Comparison of ENCODE assay signal across 29 cellular contexts in genomic region chr10:98254234-98254858, GRCh38. TPM values are rescaled to one million over a fixed set of nuclear protein-coding genes. Genes with fewer than 3 reads are reported as not detected.
DNase-seq lines count a peak whose midpoint lies in the region; ATAC-seq and TF ChIP-seq lines count a peak whose summit lies in the region.
"Had no signal": no experiment of that assay in that cellular context is flagged by ENCODE, and none has a peak within 500 bp of the region (broad histone marks: within the 10 kb centered on the region; RNA-seq: fewer than 3 reads in every experiment).

No MANE protein-coding gene starts in this region.

- no peaks in the 10 kb centered on the region for H3K9me3 Mint-ChIP-seq in immature natural killer cell
- H3K9me3 Mint-ChIP-seq: activated CD4-positive, alpha-beta memory T cell treated with anti-CD3 and anti-CD28 coated beads for 36 hours; activated naive CD4-positive, alpha-beta T cell treated with anti-CD3 and anti-CD28 coated beads, Interleukin-2, amount 10 ng/mL, durations not matched to agents 7 days and 5 days; T-helper 1 cell treated with Interleukin-12 subunit alpha and Interleukin-12 subunit beta and Interleukin-4 antibody, amounts not matched to agents 30 μg/mL and 1 μg/mL, for 36 hours had no signal

- no peak overlapping the region for H3K4me3 ChIP-seq in BLaER1
- no peak overlapping the region for H3K4me3 ChIP-seq in MM.1S (ENCODE audit: low read length)
- H3K4me3 ChIP-seq: colonic mucosa, GM23248, skin epidermis, testis had no signal

- no peak overlapping the region for H2AFZ ChIP-seq in MM.1S (ENCODE audit: low read length)
- H2AFZ ChIP-seq: GM23248 had no signal

- DNase-seq in DMS 273 (lab: John Stamatoyannopoulos, UW; ENCODE audit: unreplicated experiment) (peak; percentile 13), DMS 273 treated with DMSO at 0.1 percent for 48 hours (lab: John Stamatoyannopoulos, UW) (no peak), MM.1S (peak; percentile 75), immature natural killer cell (no peak), SIG-M5 treated with dmso at 0.1 percent for 504 hours (lab: John Stamatoyannopoulos, UW; ENCODE audit: unreplicated experiment) (no peak)
- DNase-seq: activated CD4-positive, alpha-beta memory T cell treated with anti-CD3 and anti-CD28 coated beads for 36 hours; activated CD8-positive, alpha-beta memory T cell treated with anti-CD3 and anti-CD28 coated beads, Interleukin-2, amount 50 U/mL, for 4 hours; activated naive CD4-positive, alpha-beta T cell treated with anti-CD3 and anti-CD28 coated beads, Interleukin-2, amount 10 ng/mL, durations not matched to agents 7 days and 5 days; anterior cingulate cortex; colonic mucosa; effector CD4-positive, alpha-beta T cell; GM23248; hypothalamus; Karpas-422; left colon; MV-4-11; NCI-H1694 treated with DMSO at 0.1 percent for 48 hours; NCI-H2171; OCI-M1; stimulated activated naive CD4-positive, alpha-beta T cell; testis had no signal

- H4K20me1 ChIP-seq in BLaER1 (no peaks in the 10 kb centered on the region), MM.1S (ENCODE audit: insufficient read depth, low read length) (no peaks in the 10 kb centered on the region)

- peaks cover 11 to 19% of the 10 kb centered on the region in 2 donors for H3K4me1 Mint-ChIP-seq in immature natural killer cell
- H3K4me1 Mint-ChIP-seq: activated naive CD4-positive, alpha-beta T cell treated with anti-CD3 and anti-CD28 coated beads, Interleukin-2, amount 10 ng/mL, durations not matched to agents 7 days and 5 days had no signal

- no peaks in the 10 kb centered on the region for H3K79me2 ChIP-seq in MM.1S (ENCODE audit: low read length)

- H3K36me3 ChIP-seq in BLaER1, result peaks cover 31% of the 10 kb centered on the region
- no peaks in the 10 kb centered on the region for H3K36me3 ChIP-seq in MM.1S (replicated peaks; ENCODE audit: insufficient read depth, low read length)
- H3K36me3 ChIP-seq: colonic mucosa had no signal

- H3K9ac ChIP-seq in BLaER1 (peak overlapping the region; percentile 20; the same call in 1 of the 2 replicates), MM.1S (ENCODE audit: low read length) (no peak overlapping the region)
- H3K9ac ChIP-seq: GM23248 had no signal

- H3K27me3 ChIP-seq in BLaER1 (no peaks in the 10 kb centered on the region), MM.1S (replicated peaks; ENCODE audit: insufficient read depth, low read length) (no peaks in the 10 kb centered on the region)
- H3K27me3 ChIP-seq: colonic mucosa, testis had no signal

- peak overlapping the region in 2 of 5 donors; percentile 1 to 21 for H3K4me3 Mint-ChIP-seq in immature natural killer cell
- H3K4me3 Mint-ChIP-seq: activated CD4-positive, alpha-beta memory T cell treated with anti-CD3 and anti-CD28 coated beads for 36 hours; activated naive CD4-positive, alpha-beta T cell treated with anti-CD3 and anti-CD28 coated beads, Interleukin-2, amount 10 ng/mL, durations not matched to agents 7 days and 5 days; T-helper 1 cell treated with Interleukin-12 subunit alpha and Interleukin-12 subunit beta and Interleukin-4 antibody, amounts not matched to agents 30 μg/mL and 1 μg/mL, for 36 hours had no signal

- ATAC-seq in HG03442 (IDR thresholded peaks at IDR 0.05; ENCODE audit: unreplicated experiment), result no peak
- no peak for ATAC-seq in HG03469 (IDR thresholded peaks at IDR 0.05; ENCODE audit: unreplicated experiment)
- ATAC-seq: activated CD4-positive, CD25-positive, alpha-beta regulatory T cell treated with anti-CD3 and anti-CD28 coated beads, Interleukin-2, amount 50 U/mL, for 24 hours; left colon had no signal

- H3F3A ChIP-seq in MM.1S (ENCODE audit: insufficient read depth, low read length), result peaks cover 21% of the 10 kb centered on the region

- peak overlapping the region in 4 of 6 donors; percentile 32 to 88 (median 64) for H3K27ac Mint-ChIP-seq in immature natural killer cell
- H3K27ac Mint-ChIP-seq: activated CD4-positive, alpha-beta memory T cell treated with anti-CD3 and anti-CD28 coated beads for 36 hours; activated naive CD4-positive, alpha-beta T cell treated with anti-CD3 and anti-CD28 coated beads, Interleukin-2, amount 10 ng/mL, durations not matched to agents 7 days and 5 days; T-helper 1 cell treated with Interleukin-12 subunit alpha and Interleukin-12 subunit beta and Interleukin-4 antibody, amounts not matched to agents 30 μg/mL and 1 μg/mL, for 36 hours had no signal

- H3K27ac ChIP-seq in BLaER1 (peak overlapping the region; percentile 80), MM.1S (ENCODE audit: low read length) (peak overlapping the region; percentile 78; the same call in 1 of the 2 replicates)
- H3K27ac ChIP-seq: 22Rv1, colonic mucosa, epithelial cell of prostate, GM23248, skin epidermis had no signal

- no peaks in the 10 kb centered on the region for H3K27me3 Mint-ChIP-seq in immature natural killer cell (ENCODE audit: low read depth in 3 of 3)
- H3K27me3 Mint-ChIP-seq: activated CD4-positive, alpha-beta memory T cell treated with anti-CD3 and anti-CD28 coated beads for 36 hours; activated naive CD4-positive, alpha-beta T cell treated with anti-CD3 and anti-CD28 coated beads, Interleukin-2, amount 10 ng/mL, durations not matched to agents 7 days and 5 days had no signal

- H3K9me3 ChIP-seq in BLaER1 (no peaks in the 10 kb centered on the region), MM.1S (replicated peaks; ENCODE audit: insufficient read depth, low read length) (no peaks in the 10 kb centered on the region)
- H3K9me3 ChIP-seq: colonic mucosa, testis had no signal

- H3K4me1 ChIP-seq in BLaER1 (peaks cover 63% of the 10 kb centered on the region), MM.1S (ENCODE audit: low read length) (peaks cover 55% of the 10 kb centered on the region)
- H3K4me1 ChIP-seq: colonic mucosa had no signal

- H3K4me2 ChIP-seq in BLaER1 (peak overlapping the region; percentile 97), MM.1S (ENCODE audit: low read depth, low read length) (peak overlapping the region; percentile 48)

- peaks cover 0 to 22% (median 11%) of the 10 kb centered on the region in 3 donors for H3K36me3 Mint-ChIP-seq in immature natural killer cell

- TF ChIP-seq CTCF in MM.1S (IDR thresholded peaks at IDR 0.05; ENCODE audit: low read length), result no peak

- H3K9me2 ChIP-seq in MM.1S (replicated peaks; ENCODE audit: insufficient read depth, low read length), result no peaks in the 10 kb centered on the region

RNA-seq across cellular contexts. Expression of gene LOXL4, which starts 13.6 kb away (rescaled TPM):
- polyA plus RNA-seq in immature natural killer cell, result under 1 TPM in 1 of 3 donors, not detected in 2; 0.18 TPM

Comparison
In these comparisons a context has a peak if more than half of its experiments do, and no peak if none do; other contexts are left out.
1. DNase-seq: peak in DMS 273 (single experiment) and MM.1S (single experiment); none in DMS 273 treated with DMSO at 0.1 percent for 48 hours (single experiment), immature natural killer cell (0 of 3) and SIG-M5 treated with dmso at 0.1 percent for 504 hours (single experiment).